Comparison of ENCODE assay signal across 26 cellular contexts in the genomic region with DNA sequence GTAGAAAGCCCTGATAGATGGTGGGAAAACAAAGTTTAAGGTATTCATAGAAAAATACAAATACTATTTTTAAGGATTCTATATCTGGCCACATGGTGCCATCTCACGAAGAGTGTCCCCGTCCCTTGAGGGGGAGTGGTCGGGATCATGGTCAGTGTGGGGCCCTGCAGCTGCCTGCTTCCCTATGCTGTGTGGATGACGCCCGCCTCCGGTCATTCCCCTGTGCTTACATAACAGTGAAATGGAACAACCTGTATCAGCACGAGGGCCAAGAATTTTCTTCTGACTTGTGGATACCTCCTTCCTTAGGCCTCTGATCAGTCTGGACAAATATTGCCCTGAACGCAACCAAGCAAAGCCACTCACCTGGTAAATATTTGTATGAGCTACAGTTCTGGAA. TPM values are rescaled to one million over a fixed set of nuclear protein-coding genes. Genes with fewer than 3 reads are reported as not detected.
"Had no signal": no experiment of that assay in that cellular context is flagged by ENCODE, and none has a peak within 500 bp of the region (broad histone marks: within the 10 kb centered on the region; RNA-seq: fewer than 3 reads in every experiment).

No MANE protein-coding gene starts in this region.

RNA-seq across cellular contexts. Expression of a gene that starts 3.6 kb away (rescaled TPM):
- total RNA-seq: naive thymus-derived CD4-positive, alpha-beta T cell; naive thymus-derived CD8-positive, alpha-beta T cell; natural killer cell; natural killer cell treated with Interleukin-12 subunit alpha and Interleukin-12 subunit beta and Interleukin-15 and Interleukin-18, amount 100 ng/mL, for 72 hours; neural crest cell; occipital lobe; omental fat pad; osteoblast; osteocyte; pancreas; posterior vena cava; progenitor cell of endocrine pancreas; prostate gland; psoas muscle; pulmonary artery endothelial cell; renal cortical epithelial cell; right atrium auricular region; sciatic nerve; sigmoid colon; skeletal muscle tissue; smooth muscle cell had no signal
- polyA plus RNA-seq: naive thymus-derived CD4-positive, alpha-beta T cell; naive thymus-derived CD8-positive, alpha-beta T cell; neural cell; ovary; pancreas; psoas muscle; right cardiac atrium; sigmoid colon; small intestine; smooth muscle cell; spleen had no signal
